Comparison of ENCODE assay signal across 17 cellular contexts in the genomic region with DNA sequence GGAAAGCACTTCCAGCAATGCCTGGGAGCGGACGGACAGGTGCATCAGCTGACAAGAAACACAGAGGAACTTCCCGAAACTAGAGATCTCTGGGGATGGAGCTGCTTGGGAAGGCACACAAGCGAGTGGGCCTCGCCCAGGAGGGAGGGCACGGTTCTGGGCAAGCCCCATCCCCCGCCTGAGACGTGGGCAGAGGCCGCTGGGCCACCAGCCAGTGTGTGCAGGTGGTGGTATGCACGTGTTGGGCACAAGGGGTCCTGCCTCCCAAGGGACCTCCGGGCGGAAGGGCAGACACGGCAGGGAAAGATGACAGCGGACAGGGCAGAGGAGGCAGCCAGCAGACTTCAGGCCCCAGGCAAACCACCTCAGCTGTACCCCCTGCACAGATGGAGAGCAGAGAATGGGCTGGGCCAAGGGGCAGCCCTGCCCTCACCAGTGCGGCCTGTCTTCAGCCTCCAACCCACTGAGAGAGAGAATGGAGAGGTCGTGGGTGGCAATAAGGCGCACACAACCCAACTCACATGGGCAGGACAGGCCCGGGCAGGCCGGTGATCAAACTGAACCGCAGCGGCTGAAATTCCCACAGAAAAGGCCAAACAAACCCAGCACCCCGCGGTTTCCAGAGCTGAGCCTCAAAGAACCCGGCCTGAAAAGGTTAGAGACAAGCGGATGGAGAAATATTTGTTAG. TPM values are rescaled to one million over a fixed set of nuclear protein-coding genes. Genes with fewer than 3 reads are reported as not detected.
DNase-seq lines count a peak whose midpoint lies in the region; ATAC-seq and TF ChIP-seq lines count a peak whose summit lies in the region.
"Had no signal": no experiment of that assay in that cellular context is flagged by ENCODE, and none has a peak within 500 bp of the region (broad histone marks: within the 10 kb centered on the region; RNA-seq: fewer than 3 reads in every experiment).

No MANE protein-coding gene starts in this region.

- TF ChIP-seq EP300 in tibial nerve (IDR thresholded peaks at IDR 0.05) = no peak

- peaks cover 38% of the 10 kb centered on the region for H3K36me3 Mint-ChIP-seq in activated CD4-positive, alpha-beta memory T cell treated with anti-CD3 and anti-CD28 coated beads, Interleukin-2, amount 10 ng/mL, durations not matched to agents 7 days and 5 days (ENCODE audit: low read depth)
- H3K36me3 Mint-ChIP-seq in activated T-cell treated with anti-CD3 and anti-CD28 coated beads, Interleukin-2, amount 50 U/mL, for 4 hours (ENCODE audit: insufficient read depth) = peaks cover 24% of the 10 kb centered on the region

- H2BK5ac ChIP-seq in mesenchymal stem cell (ENCODE audit: low read depth, low read length, poor library complexity, severe bottlenecking) = no peak overlapping the region

- no peaks in the 10 kb centered on the region for H3K27me3 Mint-ChIP-seq in activated CD4-positive, alpha-beta memory T cell treated with anti-CD3 and anti-CD28 coated beads, Interleukin-2, amount 10 ng/mL, durations not matched to agents 7 days and 5 days
- H3K27me3 Mint-ChIP-seq in activated T-cell treated with anti-CD3 and anti-CD28 coated beads, Interleukin-2, amount 50 U/mL, for 4 hours (ENCODE audit: low read depth) = no peaks in the 10 kb centered on the region
- H3K27me3 Mint-ChIP-seq: activated CD8-positive, alpha-beta T cell treated with anti-CD3 and anti-CD28 coated beads for 36 hours had no signal

- H2AK5ac ChIP-seq in mesenchymal stem cell (ENCODE audit: low read length, severe bottlenecking) = no peak overlapping the region

- no peak overlapping the region for H2BK15ac ChIP-seq in mesenchymal stem cell (ENCODE audit: low read depth, poor library complexity, severe bottlenecking)

- H3K4me3 Mint-ChIP-seq in activated CD4-positive, alpha-beta memory T cell treated with anti-CD3 and anti-CD28 coated beads, Interleukin-2, amount 10 ng/mL, durations not matched to agents 7 days and 5 days = no peak overlapping the region
- H3K4me3 Mint-ChIP-seq in activated T-cell treated with anti-CD3 and anti-CD28 coated beads, Interleukin-2, amount 50 U/mL, for 4 hours = no peak overlapping the region
- H3K4me3 Mint-ChIP-seq: activated CD8-positive, alpha-beta T cell treated with anti-CD3 and anti-CD28 coated beads for 36 hours had no signal

- no peak overlapping the region for H3K9ac ChIP-seq in mesenchymal stem cell (ENCODE audit: low read length)

- H3K23ac ChIP-seq in mesenchymal stem cell (ENCODE audit: low read length in 2 of 2) = peak overlapping the region in 1 of 2 experiments; percentile 34

- CTCF ChIA-PET in activated CD4-positive, alpha-beta memory T cell treated with anti-CD3 and anti-CD28 coated beads, Interleukin-2, amount 10 ng/mL, durations not matched to agents 7 days and 5 days (lab: Charles Lee) = interaction anchor here (0.9 to 1.0 kb wide), 3 partner anchors 11 to 288 kb away, joined by 3 to 4 read pairs (median 3); no protein-coding TSS in a partner anchor

- POLR2A ChIA-PET in activated CD4-positive, alpha-beta memory T cell treated with anti-CD3 and anti-CD28 coated beads, Interleukin-2, amount 10 ng/mL, durations not matched to agents 7 days and 5 days (lab: Charles Lee) = interaction anchor here (1.0 kb wide), 1 partner anchor 97 kb away, joined by 3 read pairs; no protein-coding TSS in a partner anchor

- H2AFZ ChIP-seq in mesenchymal stem cell (ENCODE audit: low read depth, low read length) = no peak overlapping the region

- H3K27ac ChIP-seq in RWPE2 (ENCODE audit: poor library complexity, severe bottlenecking) (no peak overlapping the region), caudate nucleus (ENCODE audit: low read depth, low read length) (peak overlapping the region; percentile 9), mesenchymal stem cell (ENCODE audit: low read length, poor library complexity, severe bottlenecking) (no peak overlapping the region), tibial nerve (peak overlapping the region; percentile 45 to 81 (median 64))
- H3K27ac ChIP-seq: SJSA1 had no signal

- H4K91ac ChIP-seq in mesenchymal stem cell (ENCODE audit: low read length) = peak overlapping the region; percentile 23

- H3K36me3 ChIP-seq in RWPE2 (ENCODE audit: low read depth) (peaks cover 4% of the 10 kb centered on the region; the same call in 1 of the 2 replicates), mesenchymal stem cell (ENCODE audit: control insufficient read depth in 1 of 2, insufficient read depth in 2 of 2, low read depth in 1 of 2, low read length in 2 of 2) (peaks cover 20 to 22% of the 10 kb centered on the region in 2 experiments), tibial nerve (peaks cover 0 to 35% (median 0%) of the 10 kb centered on the region in 3 donors)

- no peak overlapping the region for H4K8ac ChIP-seq in mesenchymal stem cell (ENCODE audit: low read length)

- DNase-seq in RWPE2 (ENCODE audit: low spot score) (no peak), caudate nucleus (lab: John Stamatoyannopoulos, UW) (no peak), mesenchymal stem cell (no peak), tibial nerve (ENCODE audit: low spot score in 2 of 2) (no peak), NCI-H1048 (lab: John Stamatoyannopoulos, UW) (no peak)
- no peak for DNase-seq in activated CD4-positive, alpha-beta memory T cell treated with anti-CD3 and anti-CD28 coated beads, Interleukin-2, amount 10 ng/mL, durations not matched to agents 7 days and 5 days
- DNase-seq in activated T-cell treated with anti-CD3 and anti-CD28 coated beads, Interleukin-2, amount 50 U/mL, for 4 hours = no peak
- DNase-seq: activated CD8-positive, alpha-beta T cell treated with anti-CD3 and anti-CD28 coated beads for 36 hours; C1 segment of cervical spinal cord; DMS79; GOT3; NCI-H1092; NCI-H345; occipital lobe; stimulated activated naive CD4-positive, alpha-beta T cell had no signal

- H3K9me3 Mint-ChIP-seq in activated CD4-positive, alpha-beta memory T cell treated with anti-CD3 and anti-CD28 coated beads, Interleukin-2, amount 10 ng/mL, durations not matched to agents 7 days and 5 days = peaks cover 8% of the 10 kb centered on the region
- no peaks in the 10 kb centered on the region for H3K9me3 Mint-ChIP-seq in activated T-cell treated with anti-CD3 and anti-CD28 coated beads, Interleukin-2, amount 50 U/mL, for 4 hours

- H3K79me1 ChIP-seq in mesenchymal stem cell (replicated peaks; ENCODE audit: low read length, poor library complexity, severe bottlenecking) = peaks cover 56% of the 10 kb centered on the region

- no peak overlapping the region for H3K18ac ChIP-seq in mesenchymal stem cell (ENCODE audit: low read depth in 1 of 2, low read length in 2 of 2)

- no peak overlapping the region for H2BK12ac ChIP-seq in mesenchymal stem cell (ENCODE audit: low read length in 2 of 2)

- no peak overlapping the region for H2BK120ac ChIP-seq in mesenchymal stem cell (ENCODE audit: low read depth, low read length)

- no peaks in the 10 kb centered on the region for H3K4me1 Mint-ChIP-seq in activated CD4-positive, alpha-beta memory T cell treated with anti-CD3 and anti-CD28 coated beads, Interleukin-2, amount 10 ng/mL, durations not matched to agents 7 days and 5 days
- no peaks in the 10 kb centered on the region for H3K4me1 Mint-ChIP-seq in activated T-cell treated with anti-CD3 and anti-CD28 coated beads, Interleukin-2, amount 50 U/mL, for 4 hours (ENCODE audit: low read depth)

- H3K27me3 ChIP-seq in RWPE2 (ENCODE audit: insufficient read depth, poor library complexity, severe bottlenecking) (no peaks in the 10 kb centered on the region), mesenchymal stem cell (ENCODE audit: control insufficient read depth in 1 of 2, insufficient read depth in 1 of 2, low read length in 2 of 2) (no peaks in the 10 kb centered on the region), tibial nerve (no peaks in the 10 kb centered on the region)
- H3K27me3 ChIP-seq: SJSA1 had no signal

- H3K14ac ChIP-seq in mesenchymal stem cell (ENCODE audit: low read length in 2 of 2) = peak overlapping the region in 1 of 2 experiments; percentile 6

- WGBS in mesenchymal stem cell = 91% methylated on average over 18 of the region's 25 CpGs
- 74 to 75% methylated on average over 23 to 25 of the region's 25 CpGs for WGBS in tibial nerve, 2 donors

- no peak overlapping the region for H3K4me3 ChIP-seq in RWPE2 (ENCODE audit: severe bottlenecking)
- H3K4me3 ChIP-seq in mesenchymal stem cell (ENCODE audit: insufficient read depth in 1 of 2, low read depth in 1 of 2, low read length in 2 of 2) = no peak overlapping the region
- no peak overlapping the region for H3K4me3 ChIP-seq in tibial nerve
- H3K4me3 ChIP-seq: SJSA1 had no signal

- no peak overlapping the region for H3K4ac ChIP-seq in mesenchymal stem cell (ENCODE audit: low read depth in 1 of 2, low read length in 2 of 2)

- TF ChIP-seq CTCF in RWPE2 (IDR thresholded peaks at IDR 0.05; ENCODE audit: poor library complexity, severe bottlenecking) = no peak
- TF ChIP-seq CTCF in tibial nerve (IDR thresholded peaks at IDR 0.05) = no peak

- no peak overlapping the region for H3K4me2 ChIP-seq in mesenchymal stem cell (ENCODE audit: low read length, poor library complexity, severe bottlenecking)

- no peak for TF ChIP-seq POLR2A in tibial nerve (IDR thresholded peaks at IDR 0.05)

- no peak overlapping the region for H3K27ac Mint-ChIP-seq in activated CD4-positive, alpha-beta memory T cell treated with anti-CD3 and anti-CD28 coated beads, Interleukin-2, amount 10 ng/mL, durations not matched to agents 7 days and 5 days
- H3K27ac Mint-ChIP-seq: activated CD8-positive, alpha-beta T cell treated with anti-CD3 and anti-CD28 coated beads for 36 hours had no signal

- no peaks in the 10 kb centered on the region for H3K4me1 ChIP-seq in RWPE2 (ENCODE audit: insufficient read depth, poor library complexity, severe bottlenecking)
- H3K4me1 ChIP-seq in mesenchymal stem cell (ENCODE audit: control insufficient read depth, insufficient read depth, low read depth, low read length) = peaks cover 8% of the 10 kb centered on the region
- peaks cover 0 to 25% (median 14%) of the 10 kb centered on the region in 4 donors for H3K4me1 ChIP-seq in tibial nerve
- H3K4me1 ChIP-seq: SJSA1 had no signal

- ATAC-seq in RWPE2 (ENCODE audit: low read depth) (peak; percentile 64; the same call in 2 of the 3 replicates), GM21529 (IDR thresholded peaks at IDR 0.05; ENCODE audit: unreplicated experiment) (no peak)
- no peak for ATAC-seq in activated T-cell treated with anti-CD3 and anti-CD28 coated beads, Interleukin-2, amount 50 U/mL, for 4 hours
- ATAC-seq: activated CD8-positive, alpha-beta T cell treated with anti-CD3 and anti-CD28 coated beads for 36 hours had no signal

- H3K9me3 ChIP-seq in RWPE2 (ENCODE audit: severe bottlenecking) (no peaks in the 10 kb centered on the region), mesenchymal stem cell (ENCODE audit: control insufficient read depth, low read length) (no peaks in the 10 kb centered on the region), tibial nerve (peaks cover 0 to under 1% (median under 1%) of the 10 kb centered on the region in 4 donors)
- H3K9me3 ChIP-seq: SJSA1 had no signal

RNA-seq across cellular contexts. Expression of a gene that starts 51.2 kb away (rescaled TPM):
- 7.9 TPM for polyA plus RNA-seq in mesenchymal stem cell (2013, experiment 1 of 2)
- polyA plus RNA-seq in mesenchymal stem cell (2013, experiment 2 of 2) = 8.8 TPM
- 100 to 1,000 TPM in 2 of 4 donors, 10 to 100 TPM in 2; 68.0 to 123 (median 86.5) TPM for total RNA-seq in tibial nerve
- total RNA-seq in activated CD4-positive, alpha-beta memory T cell treated with anti-CD3 and anti-CD28 coated beads, Interleukin-2, amount 10 ng/mL, durations not matched to agents 7 days and 5 days = 10 to 100 TPM; 64.8 to 67.4 TPM
- 10 to 100 TPM; 30.4 to 34.1 (median 31.9) TPM for total RNA-seq in activated T-cell treated with anti-CD3 and anti-CD28 coated beads, Interleukin-2, amount 50 U/mL, for 4 hours

Comparison
In these comparisons a context has a peak if more than half of its experiments do, and no peak if none do; other contexts are left out.
1. H3K27ac ChIP-seq: peak in caudate nucleus (single experiment) and tibial nerve (4 of 4); none in RWPE2 (single experiment) and mesenchymal stem cell (single experiment).